ENCODE assay signal across 1 cellular context in genomic region chr12:104498211-104498801, GRCh38.
TF ChIP-seq lines count a peak whose summit lies in the region.

No MANE protein-coding gene starts in this region.

TF ChIP-seq in GM12878, 131 proteins besides CTCF, POLR2A, EP300 and RAD21 (continued from another document and continues in another):
- TF ChIP-seq BCLAF1 (IDR thresholded peaks at IDR 0.05) (no peak), BHLHE40 (IDR thresholded peaks at IDR 0.05; ENCODE audit: borderline replicate concordance in 1 of 2, low read depth in 2 of 2, low read length in 1 of 2) (peak; percentile 41 to 50; a peak in 2 of 4 replicates), MYB (IDR thresholded peaks at IDR 0.05; ENCODE audit: borderline replicate concordance, low read depth, low read length) (0 out of 2 replicates have a peak, but pooled peaks have one; percentile 41), ZNF687 (IDR thresholded peaks at IDR 0.05) (0 out of 2 replicates have a peak, but pooled peaks have one; percentile 28), MTA2 (IDR thresholded peaks at IDR 0.05; ENCODE audit: low read depth) (peak; percentile 59), CBX3 (IDR thresholded peaks at IDR 0.05; ENCODE audit: borderline replicate concordance, low read depth) (no peak), NFXL1 (IDR thresholded peaks at IDR 0.05; ENCODE audit: borderline replicate concordance) (no peak), MYC (IDR thresholded peaks at IDR 0.05; ENCODE audit: insufficient read depth, insufficient read length, insufficient replicate concordance, low read length, severe bottlenecking) (no peak), RUNX3 (IDR thresholded peaks at IDR 0.05; ENCODE audit: low read length) (peak; percentile 95), YY1 (IDR thresholded peaks at IDR 0.05; ENCODE audit: low read depth, low read length) (no peak), POLR2AphosphoS2 (IDR thresholded peaks at IDR 0.05; ENCODE audit: low read depth, low read length) (no peak), ELK1 (IDR thresholded peaks at IDR 0.05; ENCODE audit: low read depth, low read length) (no peak), BACH1 (IDR thresholded peaks at IDR 0.05; ENCODE audit: borderline replicate concordance) (no peak), ATF7 (IDR thresholded peaks at IDR 0.05; ENCODE audit: low read depth) (peak; percentile 38; the same call in 1 of the 2 replicates), SRF (IDR thresholded peaks at IDR 0.05; ENCODE audit: low read depth in 2 of 2, low read length in 2 of 2) (no peak), DPF2 (IDR thresholded peaks at IDR 0.05) (no peak), BCL11A (IDR thresholded peaks at IDR 0.05; ENCODE audit: low read depth, low read length) (no peak), NR2C1 (IDR thresholded peaks at IDR 0.05) (no peak), SP1 (IDR thresholded peaks at IDR 0.05; ENCODE audit: low read depth, low read length) (no peak), PBX3 (IDR thresholded peaks at IDR 0.05; ENCODE audit: insufficient replicate concordance, low read depth, low read length) (peak; percentile 12), ZNF274 (IDR thresholded peaks at IDR 0.05; ENCODE audit: insufficient read depth, insufficient read length) (no peak), ZNF384 (IDR thresholded peaks at IDR 0.05; ENCODE audit: borderline replicate concordance, low read depth, low read length) (no peak), SKIL (IDR thresholded peaks at IDR 0.05; ENCODE audit: low read depth, poor library complexity, severe bottlenecking) (peak; percentile 45), NBN (IDR thresholded peaks at IDR 0.05) (no peak), ESRRA (IDR thresholded peaks at IDR 0.05; ENCODE audit: low read length) (no peak), MTA3 (IDR thresholded peaks at IDR 0.05; ENCODE audit: borderline replicate concordance, low read length) (no peak), CREB1 (IDR thresholded peaks at IDR 0.05; ENCODE audit: low read depth) (peak; percentile 10; the same call in 1 of the 2 replicates), CHD4 (IDR thresholded peaks at IDR 0.05) (no peak), ZBTB33 (IDR thresholded peaks at IDR 0.05) (no peak), SMAD1 (IDR thresholded peaks at IDR 0.05; ENCODE audit: low read depth, partially characterized antibody) (no peak), ZBTB40 (IDR thresholded peaks at IDR 0.05; ENCODE audit: borderline replicate concordance) (no peak), BCL3 (IDR thresholded peaks at IDR 0.05; ENCODE audit: borderline replicate concordance, insufficient read depth, low read depth, low read length, poor library complexity, severe bottlenecking) (peak; percentile 50), CHD2 (IDR thresholded peaks at IDR 0.05; ENCODE audit: borderline replicate concordance, low read depth, low read length) (0 out of 2 replicates have a peak, but pooled peaks have one; percentile 35), HDAC6 (IDR thresholded peaks at IDR 0.05; ENCODE audit: unreplicated experiment) (no peak), PAX8 (IDR thresholded peaks at IDR 0.05) (no peak)
